8 cellular contexts compared by ENCODE assay signal in genomic region chr17:47831934-47832327, GRCh38. TPM values are rescaled to one million over a fixed set of nuclear protein-coding genes. Genes with fewer than 3 reads are reported as not detected.
DNase-seq lines count a peak whose midpoint lies in the region; ATAC-seq and TF ChIP-seq lines count a peak whose summit lies in the region.

No MANE protein-coding gene starts in this region.

- H3K27me3 ChIP-seq in HCT116 (ENCODE audit: insufficient read depth, low read length) (no peaks in the 10 kb centered on the region), trophoblast cell (ENCODE audit: insufficient read depth, low read length) (no peaks in the 10 kb centered on the region)

- peak; percentile 7; the same call in 1 of the 2 replicates for ATAC-seq in HCT116

- H3K23ac ChIP-seq in trophoblast cell (ENCODE audit: low read length): no peak overlapping the region

- no peak overlapping the region for H2BK120ac ChIP-seq in trophoblast cell (ENCODE audit: insufficient read depth, low read length, poor library complexity)

- H3K79me2 ChIP-seq in HCT116 (ENCODE audit: insufficient read depth, low read length): peaks cover 34% of the 10 kb centered on the region
- H3K79me2 ChIP-seq in trophoblast cell (ENCODE audit: control insufficient read depth, insufficient read depth, low read length, poor library complexity): no peaks in the 10 kb centered on the region

- H3K14ac ChIP-seq in trophoblast cell (ENCODE audit: low read length): no peak overlapping the region

- H3K9ac ChIP-seq in HCT116 (ENCODE audit: low read length) (peak overlapping the region; percentile 82), SK-N-MC (ENCODE audit: insufficient read length) (peak overlapping the region; percentile 16), trophoblast cell (ENCODE audit: low read length) (no peak overlapping the region)

- TSS peak; percentile 69 for BruUV-seq in HCT116 (replicated peaks; lab: Mats Ljungman, UMichigan)

- peaks cover 10 to 18% of the 10 kb centered on the region in 2 experiments for H3K36me3 ChIP-seq in HCT116 (ENCODE audit: control insufficient read depth in 1 of 2, insufficient read depth in 2 of 2, low read length in 2 of 2)
- H3K36me3 ChIP-seq in SK-N-MC (ENCODE audit: insufficient read depth, low read length): peaks cover 6% of the 10 kb centered on the region
- peaks cover 23 to 27% of the 10 kb centered on the region in 2 experiments for H3K36me3 ChIP-seq in trophoblast cell (ENCODE audit: control insufficient read depth in 1 of 2, insufficient read depth in 2 of 2, low read length in 2 of 2)

- H2BK12ac ChIP-seq in trophoblast cell (ENCODE audit: low read length): no peak overlapping the region

- TF ChIP-seq CTCF in HCT116 (IDR thresholded peaks at IDR 0.05 in 2 of 3, conservative IDR thresholded peaks at IDR 0.05 in 1 of 3; ENCODE audit: borderline replicate concordance in 1 of 3, insufficient read depth in 1 of 3, low read depth in 2 of 3, low read length in 2 of 3) (no peak), fibroblast of pulmonary artery (IDR thresholded peaks at IDR 0.05; ENCODE audit: low read length, missing control alignments) (no peak)

- no CpG with 5 or more reads among the region's 7 CpGs for WGBS in trophoblast cell (ENCODE audit: extremely low coverage, insufficient coverage, insufficient read length)

- no peak overlapping the region for H3K27ac ChIP-seq in HCT116 (ENCODE audit: low read depth, low read length)
- H3K27ac ChIP-seq in SK-N-MC: no peak overlapping the region
- H3K27ac ChIP-seq in trophoblast cell (ENCODE audit: low read depth, low read length): no peak overlapping the region

- H3K9me3 ChIP-seq in HCT116 (ENCODE audit: control insufficient read depth in 1 of 2, insufficient read depth in 1 of 2, low read depth in 1 of 2, low read length in 2 of 2) (no peaks in the 10 kb centered on the region), SK-N-MC (ENCODE audit: low read depth, low read length) (no peaks in the 10 kb centered on the region), trophoblast cell (ENCODE audit: insufficient read depth, low read depth, low read length) (no peaks in the 10 kb centered on the region)

- H4K20me1 ChIP-seq in HCT116 (ENCODE audit: insufficient read depth): no peaks in the 10 kb centered on the region

- no peak overlapping the region for H4K8ac ChIP-seq in trophoblast cell (ENCODE audit: low read depth, low read length)

- H3K79me1 ChIP-seq in trophoblast cell (ENCODE audit: low read length): peaks cover 3% of the 10 kb centered on the region

- peak; percentile 1 for TF ChIP-seq POLR2A in HCT116 (IDR thresholded peaks at IDR 0.05; ENCODE audit: borderline replicate concordance, extremely low read depth, insufficient read depth, insufficient read length)

- RAD21 ChIA-PET in HCT116 (lab: Charles Lee; ENCODE audit: low non-redundant PET in 1 of 2, low total read pairs in 2 of 2, uncharacterized antibody in 2 of 2, unreplicated experiment in 2 of 2): interaction anchor here (0.6 to 1.0 kb wide), 2 partner anchors 9 to 10 kb away, joined by 3 to 4 read pairs; partner anchors contain the start of genes OSBPL7 (in 1 of the 2) and SCRN2 (in 1 of the 2)

- H3K4ac ChIP-seq in trophoblast cell (ENCODE audit: low read depth, low read length): no peak overlapping the region

- no peak for DNase-seq in HCT116 (ENCODE audit: low read depth, low spot score)
- no peak for DNase-seq in SK-N-MC (ENCODE audit: low read depth, low spot score)
- no peak for DNase-seq in fibroblast of pulmonary artery (ENCODE audit: low read depth)
- DNase-seq in trophoblast cell: no peak
- DNase-seq in OCI-M2 (lab: John Stamatoyannopoulos, UW; ENCODE audit: unreplicated experiment): no peak
- DNase-seq in NCI-H146 (lab: John Stamatoyannopoulos, UW): no peak
- no peak for DNase-seq in NCI-H2196 treated with DMSO at 0.1 percent for 48 hours (lab: John Stamatoyannopoulos, UW; ENCODE audit: unreplicated experiment)
- DNase-seq in EL: no peak

- no peak overlapping the region for H2BK5ac ChIP-seq in trophoblast cell (ENCODE audit: low read depth, low read length, poor library complexity)

- H3K4me3 ChIP-seq in HCT116 (replicated peaks in 1 of 2; ENCODE audit: low read depth in 1 of 2, low read length in 2 of 2): peak overlapping the region; percentile 90 to 99
- H3K4me3 ChIP-seq in SK-N-MC: peak overlapping the region; percentile 91
- peak overlapping the region; percentile 98 for H3K4me3 ChIP-seq in fibroblast of pulmonary artery (replicated peaks; ENCODE audit: low read depth, low read length)
- H3K4me3 ChIP-seq in trophoblast cell (ENCODE audit: low read depth, low read length): no peak overlapping the region

- TF ChIP-seq RAD21 in HCT116 (IDR thresholded peaks at IDR 0.05; ENCODE audit: low read depth): no peak

- POLR2A ChIA-PET in HCT116 (lab: Charles Lee): interaction anchor here (0.8 to 3.4 kb wide), 13 partner anchors 9 to 217 kb away, joined by 3 to 18 read pairs (median 5); partner anchors contain the start of genes NFE2L1, OSBPL7, PNPO and SCRN2

- H4K12ac ChIP-seq in trophoblast cell (ENCODE audit: low read depth, low read length): no peak overlapping the region

- H3K4me2 ChIP-seq in HCT116 (ENCODE audit: low read length): peak overlapping the region; percentile 90
- peak overlapping the region; percentile 69 for H3K4me2 ChIP-seq in trophoblast cell (ENCODE audit: low read length)

- no peak overlapping the region for H4K91ac ChIP-seq in trophoblast cell (ENCODE audit: low read depth, low read length)

- H3K4me1 ChIP-seq in HCT116 (ENCODE audit: control insufficient read depth in 1 of 2, insufficient read depth in 2 of 2, low read length in 2 of 2) (peaks cover 14 to 20% of the 10 kb centered on the region in 2 experiments; a peak in 3 of 4 replicates), trophoblast cell (ENCODE audit: control insufficient read depth in 1 of 2, insufficient read depth in 2 of 2, low read length in 2 of 2) (peaks cover 8% of the 10 kb centered on the region in 2 experiments)

- no peak overlapping the region for H2AK5ac ChIP-seq in trophoblast cell (ENCODE audit: low read length)

- no peaks in the 10 kb centered on the region for H3K9me2 ChIP-seq in HCT116 (ENCODE audit: insufficient read depth)

- intact Hi-C loops in HCT116 (cut with micrococcal nuclease): loop anchor here (2.0 kb wide), 1 partner anchor 139 kb away; the partner anchor contains the start of gene CDK5RAP3

- CTCF ChIA-PET in HCT116 (lab: Charles Lee): interaction anchor here (0.5 to 2.4 kb wide), 12 partner anchors 9 to 139 kb away, joined by 3 to 25 read pairs (median 5); partner anchors contain the start of genes CDK5RAP3, OSBPL7, SCRN2 and SP6

- H3K18ac ChIP-seq in trophoblast cell (ENCODE audit: low read length): no peak overlapping the region

- H2AFZ ChIP-seq in HCT116 (ENCODE audit: low read depth, low read length, poor library complexity, severe bottlenecking) (peak overlapping the region; percentile 43), trophoblast cell (ENCODE audit: insufficient read depth, low read length, poor library complexity) (no peak overlapping the region)

TF ChIP-seq in HCT116, 20 proteins besides CTCF, POLR2A, EP300 and RAD21:
- TF ChIP-seq, protein P1, sequence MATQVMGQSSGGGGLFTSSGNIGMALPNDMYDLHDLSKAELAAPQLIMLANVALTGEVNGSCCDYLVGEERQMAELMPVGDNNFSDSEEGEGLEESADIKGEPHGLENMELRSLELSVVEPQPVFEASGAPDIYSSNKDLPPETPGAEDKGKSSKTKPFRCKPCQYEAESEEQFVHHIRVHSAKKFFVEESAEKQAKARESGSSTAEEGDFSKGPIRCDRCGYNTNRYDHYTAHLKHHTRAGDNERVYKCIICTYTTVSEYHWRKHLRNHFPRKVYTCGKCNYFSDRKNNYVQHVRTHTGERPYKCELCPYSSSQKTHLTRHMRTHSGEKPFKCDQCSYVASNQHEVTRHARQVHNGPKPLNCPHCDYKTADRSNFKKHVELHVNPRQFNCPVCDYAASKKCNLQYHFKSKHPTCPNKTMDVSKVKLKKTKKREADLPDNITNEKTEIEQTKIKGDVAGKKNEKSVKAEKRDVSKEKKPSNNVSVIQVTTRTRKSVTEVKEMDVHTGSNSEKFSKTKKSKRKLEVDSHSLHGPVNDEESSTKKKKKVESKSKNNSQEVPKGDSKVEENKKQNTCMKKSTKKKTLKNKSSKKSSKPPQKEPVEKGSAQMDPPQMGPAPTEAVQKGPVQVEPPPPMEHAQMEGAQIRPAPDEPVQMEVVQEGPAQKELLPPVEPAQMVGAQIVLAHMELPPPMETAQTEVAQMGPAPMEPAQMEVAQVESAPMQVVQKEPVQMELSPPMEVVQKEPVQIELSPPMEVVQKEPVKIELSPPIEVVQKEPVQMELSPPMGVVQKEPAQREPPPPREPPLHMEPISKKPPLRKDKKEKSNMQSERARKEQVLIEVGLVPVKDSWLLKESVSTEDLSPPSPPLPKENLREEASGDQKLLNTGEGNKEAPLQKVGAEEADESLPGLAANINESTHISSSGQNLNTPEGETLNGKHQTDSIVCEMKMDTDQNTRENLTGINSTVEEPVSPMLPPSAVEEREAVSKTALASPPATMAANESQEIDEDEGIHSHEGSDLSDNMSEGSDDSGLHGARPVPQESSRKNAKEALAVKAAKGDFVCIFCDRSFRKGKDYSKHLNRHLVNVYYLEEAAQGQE (IDR thresholded peaks at IDR 0.05; ENCODE audit: low read depth): no peak
- TF ChIP-seq SRF (IDR thresholded peaks at IDR 0.05; ENCODE audit: low read depth) (no peak), YY1 (IDR thresholded peaks at IDR 0.05; ENCODE audit: extremely low read depth, insufficient replicate concordance, low read depth, low read length) (no peak), SIN3A (IDR thresholded peaks at IDR 0.05; ENCODE audit: low read depth) (no peak), JUND (IDR thresholded peaks at IDR 0.05) (no peak)

RNA-seq across cellular contexts. Expression of gene LRRC46, which starts 0.5 kb away (rescaled TPM):
- total RNA-seq in HCT116 (2021; ENCODE audit: unreplicated experiment): 0.76 TPM
- 1.2 and 1.6 TPM in 2 replicates for polyA plus RNA-seq in HCT116 (2012)
- 0.29 and 0.42 TPM in 2 replicates for polyA plus RNA-seq in trophoblast cell (2013)

RNA-seq across cellular contexts. Expression of gene MRPL10, which starts 0.6 kb away (rescaled TPM):
- 112 TPM for total RNA-seq in HCT116 (2021; ENCODE audit: unreplicated experiment)
- 162 and 165 TPM in 2 replicates for polyA plus RNA-seq in HCT116 (2012)
- 43.6 and 46.2 TPM in 2 replicates for polyA plus RNA-seq in trophoblast cell (2013)

RNA-seq across cellular contexts. Expression of gene SCRN2, which starts 9.1 kb away (rescaled TPM):
- total RNA-seq in HCT116 (2021; ENCODE audit: unreplicated experiment): 53.2 TPM
- polyA plus RNA-seq in HCT116 (2012): 55.9 and 58.2 TPM in 2 replicates
- 19.9 and 20.8 TPM in 2 replicates for polyA plus RNA-seq in trophoblast cell (2013)

RNA-seq across cellular contexts. Expression of gene OSBPL7, which starts 10.3 kb away (rescaled TPM):
- total RNA-seq in HCT116 (2021; ENCODE audit: unreplicated experiment): 20.5 TPM
- polyA plus RNA-seq in HCT116 (2012): 16.4 and 20.5 TPM in 2 replicates
- 5.0 and 5.2 TPM in 2 replicates for polyA plus RNA-seq in trophoblast cell (2013)

RNA-seq across cellular contexts. Expression of gene SP6, which starts 19.0 kb away (rescaled TPM):
- total RNA-seq in HCT116 (2021; ENCODE audit: unreplicated experiment): 10.8 TPM
- 5.9 and 6.0 TPM in 2 replicates for polyA plus RNA-seq in HCT116 (2012)
- polyA plus RNA-seq in trophoblast cell (2013): 209 and 234 TPM in 2 replicates
